1 cellular context compared by ENCODE assay signal in genomic region chr7:101328159-101328558, GRCh38.
TF ChIP-seq lines count a peak whose summit lies in the region.

No MANE protein-coding gene starts in this region.

TF ChIP-seq in HEK293, 187 proteins besides CTCF, POLR2A, EP300 and RAD21 (continued from another document and continues in another):
- TF ChIP-seq ZNF518A (tag by site-specific recombination; conservative IDR thresholded peaks at IDR 0.05; ENCODE audit: low read depth) (peak; percentile 94), ZNF302 (tag by site-specific recombination; IDR thresholded peaks at IDR 0.05; ENCODE audit: low read depth) (no peak), REST (tag by site-specific recombination; IDR thresholded peaks at IDR 0.05) (peak; percentile 75), ZNF394 (tag by site-specific recombination; IDR thresholded peaks at IDR 0.05; ENCODE audit: borderline replicate concordance) (peak; percentile 96), GLI4 (tag by site-specific recombination; IDR thresholded peaks at IDR 0.05) (no peak), BCL6B (tag by site-specific recombination; IDR thresholded peaks at IDR 0.05) (no peak), ZNF202 (tag by site-specific recombination; IDR thresholded peaks at IDR 0.05; ENCODE audit: borderline replicate concordance) (peak; percentile 86; the same call in 1 of the 2 replicates), ZNF19 (tag by site-specific recombination; IDR thresholded peaks at IDR 0.05; ENCODE audit: low read depth) (peak; percentile 74; the same call in 1 of the 2 replicates), RBAK (tag by site-specific recombination; IDR thresholded peaks at IDR 0.05) (no peak), PRDM1 (tag by site-specific recombination; IDR thresholded peaks at IDR 0.05) (no peak), ZBTB17 (tag by site-specific recombination; IDR thresholded peaks at IDR 0.05) (no peak), ZIC2 (tag by site-specific recombination; IDR thresholded peaks at IDR 0.05) (no peak), MYNN (tag by site-specific recombination; IDR thresholded peaks at IDR 0.05; ENCODE audit: borderline replicate concordance) (no peak), ZBTB8A (tag by site-specific recombination; IDR thresholded peaks at IDR 0.05) (peak; percentile 81), ZNF140 (tag by site-specific recombination; IDR thresholded peaks at IDR 0.05) (peak; percentile 63; the same call in 1 of the 2 replicates), ZNF433 (tag by site-specific recombination; IDR thresholded peaks at IDR 0.05; ENCODE audit: low read depth) (peak; percentile 81), ZFP3 (tag by site-specific recombination; IDR thresholded peaks at IDR 0.05; ENCODE audit: low read depth) (no peak), ZBTB44 (tag by site-specific recombination; IDR thresholded peaks at IDR 0.05) (no peak), SP7 (tag by site-specific recombination; IDR thresholded peaks at IDR 0.05) (no peak), ZNF529 (tag by site-specific recombination; IDR thresholded peaks at IDR 0.05; ENCODE audit: insufficient replicate concordance) (peak; percentile 68), ZNF121 (tag by site-specific recombination; IDR thresholded peaks at IDR 0.05) (no peak), ZNF223 (tag by site-specific recombination; IDR thresholded peaks at IDR 0.05) (0 out of 2 replicates have a peak, but pooled peaks have one; percentile 38), GLIS2 (tag by site-specific recombination; IDR thresholded peaks at IDR 0.05) (no peak), ZNF664 (tag by site-specific recombination; IDR thresholded peaks at IDR 0.05) (peak; percentile 75; the same call in 1 of the 2 replicates), ZNF548 (tag by site-specific recombination; IDR thresholded peaks at IDR 0.05) (no peak), ZNF280D (tag by site-specific recombination; IDR thresholded peaks at IDR 0.05) (no peak), ZNF701 (tag by site-specific recombination; IDR thresholded peaks at IDR 0.05) (no peak), ZNF404 (tag by site-specific recombination; IDR thresholded peaks at IDR 0.05) (0 out of 2 replicates have a peak, but pooled peaks have one; percentile 29), PRDM10 (tag by site-specific recombination; IDR thresholded peaks at IDR 0.05) (no peak), HOXC10 (CRISPR knock-in tag; IDR thresholded peaks at IDR 0.05) (no peak), ZNF16 (tag by site-specific recombination; IDR thresholded peaks at IDR 0.05; ENCODE audit: low read depth) (0 out of 2 replicates have a peak, but pooled peaks have one; percentile 30)
- TF ChIP-seq, protein P1, sequence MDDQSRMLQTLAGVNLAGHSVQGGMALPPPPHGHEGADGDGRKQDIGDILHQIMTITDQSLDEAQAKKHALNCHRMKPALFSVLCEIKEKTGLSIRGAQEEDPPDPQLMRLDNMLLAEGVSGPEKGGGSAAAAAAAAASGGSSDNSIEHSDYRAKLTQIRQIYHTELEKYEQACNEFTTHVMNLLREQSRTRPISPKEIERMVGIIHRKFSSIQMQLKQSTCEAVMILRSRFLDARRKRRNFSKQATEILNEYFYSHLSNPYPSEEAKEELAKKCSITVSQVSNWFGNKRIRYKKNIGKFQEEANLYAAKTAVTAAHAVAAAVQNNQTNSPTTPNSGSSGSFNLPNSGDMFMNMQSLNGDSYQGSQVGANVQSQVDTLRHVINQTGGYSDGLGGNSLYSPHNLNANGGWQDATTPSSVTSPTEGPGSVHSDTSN (CRISPR knock-in tag; IDR thresholded peaks at IDR 0.05), result no peak
- TF ChIP-seq, protein P2, sequence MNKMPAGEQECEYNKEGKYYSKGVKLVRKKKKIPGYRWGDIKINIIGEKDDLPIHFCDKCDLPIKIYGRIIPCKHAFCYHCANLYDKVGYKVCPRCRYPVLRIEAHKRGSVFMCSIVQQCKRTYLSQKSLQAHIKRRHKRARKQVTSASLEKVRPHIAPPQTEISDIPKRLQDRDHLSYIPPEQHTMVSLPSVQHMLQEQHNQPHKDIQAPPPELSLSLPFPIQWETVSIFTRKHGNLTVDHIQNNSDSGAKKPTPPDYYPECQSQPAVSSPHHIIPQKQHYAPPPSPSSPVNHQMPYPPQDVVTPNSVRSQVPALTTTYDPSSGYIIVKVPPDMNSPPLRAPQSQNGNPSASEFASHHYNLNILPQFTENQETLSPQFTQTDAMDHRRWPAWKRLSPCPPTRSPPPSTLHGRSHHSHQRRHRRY (tag by site-specific recombination; IDR thresholded peaks at IDR 0.05), result no peak
- TF ChIP-seq, protein P3, sequence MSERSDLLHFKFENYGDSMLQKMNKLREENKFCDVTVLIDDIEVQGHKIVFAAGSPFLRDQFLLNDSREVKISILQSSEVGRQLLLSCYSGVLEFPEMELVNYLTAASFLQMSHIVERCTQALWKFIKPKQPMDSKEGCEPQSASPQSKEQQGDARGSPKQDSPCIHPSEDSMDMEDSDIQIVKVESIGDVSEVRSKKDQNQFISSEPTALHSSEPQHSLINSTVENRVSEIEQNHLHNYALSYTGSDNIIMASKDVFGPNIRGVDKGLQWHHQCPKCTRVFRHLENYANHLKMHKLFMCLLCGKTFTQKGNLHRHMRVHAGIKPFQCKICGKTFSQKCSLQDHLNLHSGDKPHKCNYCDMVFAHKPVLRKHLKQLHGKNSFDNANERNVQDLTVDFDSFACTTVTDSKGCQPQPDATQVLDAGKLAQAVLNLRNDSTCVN (tag by site-specific recombination; optimal IDR thresholded peaks at IDR 0.05), result no peak
